Comparison of ENCODE assay signal across 27 cellular contexts in genomic region chr1:166796620-166797236, GRCh38.
"Had no signal": no experiment of that assay in that cellular context is flagged by ENCODE, and none has a peak within 500 bp of the region (broad histone marks: within the 10 kb centered on the region; RNA-seq: fewer than 3 reads in every experiment).

No MANE protein-coding gene starts in this region.

- ATAC-seq: natural killer cell; pancreas; psoas muscle; right lobe of liver; stimulated activated memory B cell treated with anti-CD40 and anti-IgM and Interleukin-4, amounts not matched to agents 10 μg/mL and 1 μg/mL and 100 μg/mL, for 72 hours; stimulated activated naive CD8-positive, alpha-beta T cell treated with anti-CD3 and anti-CD28 coated beads, Interleukin-15, amount 100 ng/mL, for 72 hours; stimulated activated naive CD8-positive, alpha-beta T cell treated with anti-CD3 and anti-CD28 coated beads, Interleukin-15, Interleukin-2, amounts not matched to agents 100 U/mL and 50 U/mL, for 24 hours; upper lobe of right lung had no signal

- H3K4me1 ChIP-seq: neural progenitor cell, pancreas, psoas muscle, right lobe of liver, spleen, suprapubic skin, testis, tibial artery, transverse colon, upper lobe of right lung, uterus had no signal

- H3K4me3 ChIP-seq: neural progenitor cell, pancreas, psoas muscle, right lobe of liver, skin epidermis, smooth muscle cell, spleen, suprapubic skin, tibial artery, transverse colon, upper lobe of right lung, uterus had no signal

- H3K4me2 ChIP-seq: neural progenitor cell, smooth muscle cell had no signal

- H3K27me3 ChIP-seq: neural progenitor cell, neutrophil, pancreas, right lobe of liver, testis, tibial artery, transverse colon, upper lobe of right lung, uterus had no signal

- DNase-seq: naive B cell; natural killer cell; nucleus accumbens; psoas muscle; right lobe of liver; spleen; stimulated activated CD4-positive, alpha-beta T cell treated with anti-CD3 and anti-CD28 coated beads, Interleukin-12 subunit alpha, Interleukin-12 subunit beta, amount 100 ng/mL, for 4 hours; stimulated activated CD4-positive, alpha-beta T cell treated with anti-CD3 and anti-CD28 coated beads, Interleukin-1b, Interleukin-23, amount 100 ng/mL, for 48 hours; stimulated activated CD4-positive, alpha-beta T cell treated with anti-CD3 and anti-CD28 coated beads, Interleukin-4, amount 100 ng/mL, for 1 hour; stimulated activated CD4-positive, alpha-beta T cell treated with anti-CD3 and anti-CD28 coated beads, Interleukin-4, amount 100 ng/mL, for 4 hours; stimulated activated CD8-positive, alpha-beta memory T cell treated with anti-CD3 and anti-CD28 coated beads, Interleukin-4, amount 100 ng/mL, for 48 hours; stimulated activated naive CD4-positive, alpha-beta T cell; stimulated activated naive CD8-positive, alpha-beta T cell treated with anti-CD3 and anti-CD28 coated beads, Interleukin-15, amount 100 ng/mL, for 72 hours; stimulated activated naive CD8-positive, alpha-beta T cell treated with anti-CD3 and anti-CD28 coated beads, Interleukin-15, Interleukin-2, amounts not matched to agents 100 U/mL and 50 U/mL, for 24 hours; substantia nigra; testis; tibial artery; transverse colon; upper lobe of right lung; uterus had no signal

- H3K36me3 ChIP-seq: neural progenitor cell, neutrophil, pancreas, right lobe of liver, spleen, suprapubic skin, tibial artery, transverse colon, upper lobe of right lung, uterus had no signal

- H3K9me3 ChIP-seq: neutrophil, pancreas, psoas muscle, right lobe of liver, spleen, suprapubic skin, testis, tibial artery, transverse colon, upper lobe of right lung, uterus had no signal

- H3K9ac ChIP-seq: neural progenitor cell had no signal

- H2AFZ ChIP-seq: neural progenitor cell had no signal

- H3K27ac ChIP-seq: neural progenitor cell, neutrophil, pancreas, psoas muscle, right lobe of liver, skin epidermis, spleen, suprapubic skin, testis, tibial artery, transverse colon, upper lobe of right lung, uterus had no signal
